Comparison of ENCODE assay signal across 15 cellular contexts in the genomic region with DNA sequence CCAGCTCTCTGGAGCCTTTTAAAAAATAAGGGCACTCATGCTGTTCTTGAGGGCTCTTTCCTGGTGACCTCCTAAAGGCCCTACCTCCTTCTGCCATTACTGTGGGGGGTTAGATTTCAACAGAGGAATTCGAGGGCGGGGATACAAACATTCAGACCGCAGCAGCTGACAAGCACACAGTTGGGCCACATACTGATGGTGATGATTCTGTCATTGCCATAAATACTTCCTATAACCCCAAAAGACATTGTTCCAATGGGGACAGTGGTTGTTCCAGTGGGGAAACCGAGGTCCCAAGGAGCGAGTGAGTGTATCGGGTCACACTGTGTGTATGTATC.
A peak's percentile ranks its signal among the peaks of the same experiment; 100 is the strongest.
DNase-seq lines count a peak whose midpoint lies in the region; ATAC-seq and TF ChIP-seq lines count a peak whose summit lies in the region.
"Had no signal": no experiment of that assay in that cellular context is flagged by ENCODE, and none has a peak within 500 bp of the region (broad histone marks: within the 10 kb centered on the region; RNA-seq: fewer than 3 reads in every experiment).

No MANE protein-coding gene starts in this region.

- CTCF ChIA-PET in naive thymus-derived CD4-positive, alpha-beta T cell (lab: Charles Lee), result interaction anchor here (0.5 kb wide), 1 partner anchor 67 kb away, joined by 7 read pairs; a partner anchor contains a TSS
- CTCF ChIA-PET in WTC11 (lab: Charles Lee), result no interaction called here

- peaks cover 0 to 5% of the 10 kb centered on the region in 2 donors for H3K4me1 ChIP-seq in naive thymus-derived CD4-positive, alpha-beta T cell (ENCODE audit: control insufficient read depth in 2 of 2, insufficient read depth in 2 of 2, low read length in 2 of 2)

- no peaks in the 10 kb centered on the region for H3K27me3 Mint-ChIP-seq in activated T-cell treated with anti-CD3 and anti-CD28 coated beads, Interleukin-2, amount 50 U/mL, for 72 hours (ENCODE audit: low read depth)
- H3K27me3 Mint-ChIP-seq in dendritic cell treated with granulocyte-macrophage colony-stimulating factor and Interleukin-4, amounts not matched to agents 40 ng/mL and 50 ng/mL, for 4 days, result no peaks in the 10 kb centered on the region
- no peaks in the 10 kb centered on the region for H3K27me3 Mint-ChIP-seq in naive thymus-derived CD4-positive, alpha-beta T cell
- H3K27me3 Mint-ChIP-seq in WTC11 (ENCODE audit: low read depth), result no peaks in the 10 kb centered on the region
- H3K27me3 Mint-ChIP-seq in stimulated activated memory B cell treated with anti-CD40 and anti-IgM and Interleukin-4, amounts not matched to agents 10 μg/mL and 1 μg/mL and 100 μg/mL, for 72 hours, result no peaks in the 10 kb centered on the region

- DNase-seq in activated T-cell treated with anti-CD3 and anti-CD28 coated beads, Interleukin-2, amount 50 U/mL, for 72 hours, result no peak
- DNase-seq in activated T-cell treated with anti-CD3 and anti-CD28 coated beads, Interleukin-2, amount 50 U/mL, for 48 hours, result no peak
- no peak for DNase-seq in naive thymus-derived CD4-positive, alpha-beta T cell
- DNase-seq in NCI-H774 (lab: John Stamatoyannopoulos, UW) (no peak), WTC11 (ENCODE audit: low spot score) (no peak)
- DNase-seq: DND-41, Karpas-422, MM.1S, NCI-H1105, NCI-H1694, NCI-H510A treated with DMSO at 0.1 percent for 48 hours had no signal

- no peak for ATAC-seq in activated T-cell treated with anti-CD3 and anti-CD28 coated beads, Interleukin-2, amount 50 U/mL, for 72 hours (replicated peaks in 1 of 2)
- ATAC-seq in naive thymus-derived CD4-positive, alpha-beta T cell, result no peak
- ATAC-seq in GM18520 (IDR thresholded peaks at IDR 0.05; ENCODE audit: unreplicated experiment) (no peak), WTC11 (no peak)
- no peak for ATAC-seq in stimulated activated memory B cell treated with anti-CD40 and anti-IgM and Interleukin-4, amounts not matched to agents 10 μg/mL and 1 μg/mL and 100 μg/mL, for 72 hours
- ATAC-seq: Panc1 had no signal

- H3K27me3 ChIP-seq in naive thymus-derived CD4-positive, alpha-beta T cell (ENCODE audit: control insufficient read depth in 2 of 2, insufficient read depth in 2 of 2, low read length in 2 of 2), result no peaks in the 10 kb centered on the region

- peaks cover 29% of the 10 kb centered on the region for H3K4me1 Mint-ChIP-seq in activated T-cell treated with anti-CD3 and anti-CD28 coated beads, Interleukin-2, amount 50 U/mL, for 72 hours (ENCODE audit: low read depth)
- H3K4me1 Mint-ChIP-seq in dendritic cell treated with granulocyte-macrophage colony-stimulating factor and Interleukin-4, amounts not matched to agents 40 ng/mL and 50 ng/mL, for 4 days (ENCODE audit: low read depth), result peaks cover 22% of the 10 kb centered on the region
- peaks cover 13 to 91% (median 75%) of the 10 kb centered on the region in 7 donors for H3K4me1 Mint-ChIP-seq in naive thymus-derived CD4-positive, alpha-beta T cell
- peaks cover 18% of the 10 kb centered on the region for H3K4me1 Mint-ChIP-seq in WTC11
- peaks cover 37% of the 10 kb centered on the region for H3K4me1 Mint-ChIP-seq in stimulated activated memory B cell treated with anti-CD40 and anti-IgM and Interleukin-4, amounts not matched to agents 10 μg/mL and 1 μg/mL and 100 μg/mL, for 72 hours

- TF ChIP-seq CTCF in WTC11 (IDR thresholded peaks at IDR 0.05), result no peak

- peak overlapping the region; percentile 24 for H3K27ac Mint-ChIP-seq in activated T-cell treated with anti-CD3 and anti-CD28 coated beads, Interleukin-2, amount 50 U/mL, for 72 hours
- H3K27ac Mint-ChIP-seq in dendritic cell treated with granulocyte-macrophage colony-stimulating factor and Interleukin-4, amounts not matched to agents 40 ng/mL and 50 ng/mL, for 4 days, result peak overlapping the region; percentile 25
- H3K27ac Mint-ChIP-seq in naive thymus-derived CD4-positive, alpha-beta T cell, result peak overlapping the region in 6 of 9 donors; percentile 12 to 87 (median 64)
- no peak overlapping the region for H3K27ac Mint-ChIP-seq in WTC11
- H3K27ac Mint-ChIP-seq in stimulated activated memory B cell treated with anti-CD40 and anti-IgM and Interleukin-4, amounts not matched to agents 10 μg/mL and 1 μg/mL and 100 μg/mL, for 72 hours, result no peak overlapping the region

- intact Hi-C loops in dendritic cell treated with granulocyte-macrophage colony-stimulating factor and Interleukin-4, amounts not matched to agents 40 ng/mL and 50 ng/mL, for 4 days (cut with micrococcal nuclease), result no loop called here
- intact Hi-C loops in naive thymus-derived CD4-positive, alpha-beta T cell (cut with micrococcal nuclease), result no loop called here

- no peak overlapping the region for H3K4me3 Mint-ChIP-seq in activated T-cell treated with anti-CD3 and anti-CD28 coated beads, Interleukin-2, amount 50 U/mL, for 72 hours
- no peak overlapping the region for H3K4me3 Mint-ChIP-seq in dendritic cell treated with granulocyte-macrophage colony-stimulating factor and Interleukin-4, amounts not matched to agents 40 ng/mL and 50 ng/mL, for 4 days
- peak overlapping the region in 1 of 10 donors; percentile 55 for H3K4me3 Mint-ChIP-seq in naive thymus-derived CD4-positive, alpha-beta T cell
- no peak overlapping the region for H3K4me3 Mint-ChIP-seq in WTC11
- H3K4me3 Mint-ChIP-seq in stimulated activated memory B cell treated with anti-CD40 and anti-IgM and Interleukin-4, amounts not matched to agents 10 μg/mL and 1 μg/mL and 100 μg/mL, for 72 hours, result no peak overlapping the region

- H3K9me3 ChIP-seq in naive thymus-derived CD4-positive, alpha-beta T cell (ENCODE audit: control insufficient read depth in 2 of 3, low read length in 3 of 3), result no peaks in the 10 kb centered on the region

- no peaks in the 10 kb centered on the region for H3K36me3 Mint-ChIP-seq in activated T-cell treated with anti-CD3 and anti-CD28 coated beads, Interleukin-2, amount 50 U/mL, for 72 hours (ENCODE audit: insufficient read depth in 2 of 2)
- H3K36me3 Mint-ChIP-seq in dendritic cell treated with granulocyte-macrophage colony-stimulating factor and Interleukin-4, amounts not matched to agents 40 ng/mL and 50 ng/mL, for 4 days (ENCODE audit: low read depth), result no peaks in the 10 kb centered on the region
- H3K36me3 Mint-ChIP-seq in naive thymus-derived CD4-positive, alpha-beta T cell, result peaks cover 0 to 35% (median 6%) of the 10 kb centered on the region in 5 donors
- no peaks in the 10 kb centered on the region for H3K36me3 Mint-ChIP-seq in WTC11
- H3K36me3 Mint-ChIP-seq in stimulated activated memory B cell treated with anti-CD40 and anti-IgM and Interleukin-4, amounts not matched to agents 10 μg/mL and 1 μg/mL and 100 μg/mL, for 72 hours, result peaks cover 12% of the 10 kb centered on the region

- H3K9me3 Mint-ChIP-seq in activated T-cell treated with anti-CD3 and anti-CD28 coated beads, Interleukin-2, amount 50 U/mL, for 72 hours, result no peaks in the 10 kb centered on the region
- no peaks in the 10 kb centered on the region for H3K9me3 Mint-ChIP-seq in dendritic cell treated with granulocyte-macrophage colony-stimulating factor and Interleukin-4, amounts not matched to agents 40 ng/mL and 50 ng/mL, for 4 days
- no peaks in the 10 kb centered on the region for H3K9me3 Mint-ChIP-seq in naive thymus-derived CD4-positive, alpha-beta T cell
- no peaks in the 10 kb centered on the region for H3K9me3 Mint-ChIP-seq in WTC11
- H3K9me3 Mint-ChIP-seq in stimulated activated memory B cell treated with anti-CD40 and anti-IgM and Interleukin-4, amounts not matched to agents 10 μg/mL and 1 μg/mL and 100 μg/mL, for 72 hours, result no peaks in the 10 kb centered on the region

- POLR2A ChIA-PET in naive thymus-derived CD4-positive, alpha-beta T cell (lab: Charles Lee), result no interaction called here
- POLR2A ChIA-PET in WTC11 (lab: Charles Lee), result no interaction called here

- H3K4me3 ChIP-seq in naive thymus-derived CD4-positive, alpha-beta T cell (ENCODE audit: low read length), result no peak overlapping the region

- no peaks in the 10 kb centered on the region for H3K36me3 ChIP-seq in naive thymus-derived CD4-positive, alpha-beta T cell (ENCODE audit: control insufficient read depth in 2 of 3, insufficient read depth in 3 of 3, low read length in 3 of 3)

- no peak overlapping the region for H3K27ac ChIP-seq in naive thymus-derived CD4-positive, alpha-beta T cell (ENCODE audit: low read depth, low read length)

TF ChIP-seq in WTC11, 78 proteins besides CTCF, POLR2A, EP300 and RAD21 (continues in another document):
- TF ChIP-seq, protein P1, sequence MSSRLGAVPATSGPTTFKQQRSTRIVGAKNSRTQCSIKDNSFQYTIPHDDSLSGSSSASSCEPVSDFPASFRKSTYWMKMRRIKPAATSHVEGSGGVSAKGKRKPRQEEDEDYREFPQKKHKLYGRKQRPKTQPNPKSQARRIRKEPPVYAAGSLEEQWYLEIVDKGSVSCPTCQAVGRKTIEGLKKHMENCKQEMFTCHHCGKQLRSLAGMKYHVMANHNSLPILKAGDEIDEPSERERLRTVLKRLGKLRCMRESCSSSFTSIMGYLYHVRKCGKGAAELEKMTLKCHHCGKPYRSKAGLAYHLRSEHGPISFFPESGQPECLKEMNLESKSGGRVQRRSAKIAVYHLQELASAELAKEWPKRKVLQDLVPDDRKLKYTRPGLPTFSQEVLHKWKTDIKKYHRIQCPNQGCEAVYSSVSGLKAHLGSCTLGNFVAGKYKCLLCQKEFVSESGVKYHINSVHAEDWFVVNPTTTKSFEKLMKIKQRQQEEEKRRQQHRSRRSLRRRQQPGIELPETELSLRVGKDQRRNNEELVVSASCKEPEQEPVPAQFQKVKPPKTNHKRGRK (CRISPR knock-in tag; IDR thresholded peaks at IDR 0.05; ENCODE audit: borderline replicate concordance), result no peak
- TF ChIP-seq NR1H2 (CRISPR knock-in tag; IDR thresholded peaks at IDR 0.05) (no peak), ETV6 (CRISPR knock-in tag; IDR thresholded peaks at IDR 0.05) (no peak), GABPB1 (CRISPR knock-in tag; IDR thresholded peaks at IDR 0.05) (no peak), KAT7 (CRISPR knock-in tag; IDR thresholded peaks at IDR 0.05; ENCODE audit: borderline replicate concordance) (no peak), RORB (CRISPR knock-in tag; IDR thresholded peaks at IDR 0.05) (no peak), ZNF263 (CRISPR knock-in tag; IDR thresholded peaks at IDR 0.05; ENCODE audit: low read depth) (no peak), MYBL2 (CRISPR knock-in tag; IDR thresholded peaks at IDR 0.05) (no peak)
- TF ChIP-seq, protein P2, sequence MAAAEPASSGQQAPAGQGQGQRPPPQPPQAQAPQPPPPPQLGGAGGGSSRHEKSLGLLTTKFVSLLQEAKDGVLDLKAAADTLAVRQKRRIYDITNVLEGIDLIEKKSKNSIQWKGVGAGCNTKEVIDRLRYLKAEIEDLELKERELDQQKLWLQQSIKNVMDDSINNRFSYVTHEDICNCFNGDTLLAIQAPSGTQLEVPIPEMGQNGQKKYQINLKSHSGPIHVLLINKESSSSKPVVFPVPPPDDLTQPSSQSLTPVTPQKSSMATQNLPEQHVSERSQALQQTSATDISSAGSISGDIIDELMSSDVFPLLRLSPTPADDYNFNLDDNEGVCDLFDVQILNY (CRISPR knock-in tag; IDR thresholded peaks at IDR 0.05), result no peak

Comparison
In these comparisons a context has a peak if more than half of its experiments do, and no peak if none do; other contexts are left out.
1. H3K27ac Mint-ChIP-seq: peak in activated T-cell treated with anti-CD3 and anti-CD28 coated beads, Interleukin-2, amount 50 U/mL, for 72 hours (single experiment), dendritic cell treated with granulocyte-macrophage colony-stimulating factor and Interleukin-4, amounts not matched to agents 40 ng/mL and 50 ng/mL, for 4 days (single experiment) and naive thymus-derived CD4-positive, alpha-beta T cell (6 of 9); none in WTC11 (single experiment) and stimulated activated memory B cell treated with anti-CD40 and anti-IgM and Interleukin-4, amounts not matched to agents 10 μg/mL and 1 μg/mL and 100 μg/mL, for 72 hours (single experiment).